ENCODE assay signal across 8 cellular contexts in the genomic region with DNA sequence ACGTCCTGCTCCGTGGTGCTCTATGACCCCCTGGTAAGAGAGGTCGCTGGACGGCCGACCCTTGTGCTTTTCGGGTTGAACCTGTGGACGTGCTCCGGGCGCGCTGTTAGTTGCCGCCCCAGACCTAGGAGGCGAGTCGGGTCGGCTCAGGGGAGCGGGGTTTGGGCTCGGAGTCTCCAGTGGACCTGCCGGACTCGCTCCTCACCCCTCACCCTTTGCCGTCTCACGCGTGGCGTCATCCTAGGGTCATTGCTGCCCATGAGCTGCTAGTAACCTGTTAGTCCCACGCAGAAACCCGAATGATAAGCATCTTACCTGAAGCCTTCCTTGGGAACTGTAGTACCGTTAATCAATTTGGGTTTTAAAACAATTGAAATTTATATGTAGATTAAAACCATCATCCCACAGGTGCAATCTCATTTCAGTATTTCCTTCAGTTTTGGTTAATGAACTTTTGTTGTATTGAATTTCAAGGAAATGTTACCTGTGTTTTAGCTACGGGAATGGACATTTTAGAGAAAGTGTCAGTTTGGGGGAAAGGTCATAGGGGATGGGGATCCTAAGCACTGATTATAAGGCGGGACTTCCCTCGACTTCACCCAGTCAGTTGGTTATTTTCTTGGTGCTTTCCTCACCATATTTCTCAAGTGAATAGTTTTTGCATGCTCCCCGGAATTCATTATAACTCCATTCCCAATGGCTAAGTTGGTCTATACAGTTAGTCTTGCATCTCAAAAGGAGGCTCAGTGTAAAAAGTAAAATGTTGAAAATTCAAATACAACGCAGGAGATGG. TPM values are rescaled to one million over a fixed set of nuclear protein-coding genes. Genes with fewer than 3 reads are reported as not detected.
DNase-seq lines count a peak whose midpoint lies in the region; ATAC-seq, FAIRE-seq and TF ChIP-seq lines count a peak whose summit lies in the region.

No MANE protein-coding gene starts in this region.

- peak overlapping the region; percentile 85 for H3K4me2 ChIP-seq in GM12878 (ENCODE audit: control insufficient read depth, insufficient read depth)

- WGBS in GM12878 (ENCODE audit: insufficient coverage, insufficient replicate concordance, low lambda C conversion rate, missing lambda C conversion rate): 2% methylated on average over 29 of the region's 30 CpGs
- 2 to 3% methylated on average over 12 to 30 of the region's 30 CpGs for WGBS in testis, 2 donors

- TSS peak; percentile 63 for BruUV-seq in GM12878 (replicated peaks; lab: Mats Ljungman, UMichigan)

- H3K36me3 ChIP-seq in GM12878 (ENCODE audit: control insufficient read depth in 2 of 2, insufficient read depth in 2 of 2, low read length in 1 of 2) (no peaks in the 10 kb centered on the region; a peak in 1 of 4 replicates), kidney epithelial cell (ENCODE audit: control insufficient read depth, insufficient read depth, low read length) (no peaks in the 10 kb centered on the region), testis (ENCODE audit: low read depth, missing control alignments) (no peaks in the 10 kb centered on the region)

- no peak for TF ChIP-seq RAD21 in GM12878 (IDR thresholded peaks at IDR 0.05; ENCODE audit: insufficient read depth, low read depth, low read length)

- peaks cover 7% of the 10 kb centered on the region; the same call in 1 of the 2 replicates for H3K4me1 ChIP-seq in GM12878 (ENCODE audit: control insufficient read depth, insufficient read depth, low read length)
- peaks cover 11% of the 10 kb centered on the region for H3K4me1 ChIP-seq in testis

- RAD21 ChIA-PET in GM12878 (lab: Charles Lee; ENCODE audit: unreplicated experiment): interaction anchor here (3.3 kb wide), 1 partner anchor 155 kb away, joined by 11 read pairs; no protein-coding TSS in a partner anchor

- FAIRE-seq in GM12878 (lab: Jason Lieb, UNC): no peak

- H3K4me3 ChIP-seq in GM12878: peak overlapping the region; percentile 85
- peak overlapping the region; percentile 93 for H3K4me3 ChIP-seq in kidney epithelial cell (ENCODE audit: low read depth, low read length)
- peak overlapping the region; percentile 91 to 97 for H3K4me3 ChIP-seq in testis

- TF ChIP-seq CTCF in GM12878 (IDR thresholded peaks at IDR 0.05 in 2 of 3, conservative IDR thresholded peaks at IDR 0.05 in 1 of 3; ENCODE audit: control insufficient read depth in 2 of 3, extremely low read depth in 1 of 3, insufficient read depth in 1 of 3, low read depth in 3 of 3, low read length in 3 of 3) (no peak), kidney epithelial cell (IDR thresholded peaks at IDR 0.05; ENCODE audit: insufficient read depth, low read length, poor library complexity, severe bottlenecking) (no peak), testis (IDR thresholded peaks at IDR 0.05) (no peak)

- TF ChIP-seq EP300 in GM12878 (IDR thresholded peaks at IDR 0.05; ENCODE audit: borderline replicate concordance in 1 of 2, control insufficient read depth in 1 of 2, low read depth in 2 of 2, low read length in 2 of 2): 0 out of 4 replicates have a peak, but pooled peaks of 1 of the 2 experiments have one; percentile 18

- H3K9me3 ChIP-seq in GM12878 (replicated peaks; ENCODE audit: control insufficient read depth, insufficient read depth, low read length) (peaks cover 3% of the 10 kb centered on the region; the same call in 2 of the 3 replicates), testis (no peaks in the 10 kb centered on the region)

- no peak for TF ChIP-seq POLR2A in GM12878 (IDR thresholded peaks at IDR 0.05; ENCODE audit: low read depth, low read length)
- no peak for TF ChIP-seq POLR2A in testis (IDR thresholded peaks at IDR 0.05)

- H3K27ac ChIP-seq in GM12878 (ENCODE audit: control insufficient read depth, insufficient read depth) (peak overlapping the region; percentile 98), testis (peak overlapping the region; percentile 91 to 99)

- H3K9ac ChIP-seq in GM12878 (ENCODE audit: control insufficient read depth, insufficient read depth, low read length): peak overlapping the region; percentile 99

- POLR2A ChIA-PET in GM12878 (lab: Charles Lee): interaction anchor here (2.4 kb wide), 1 partner anchor 10 kb away, joined by 7 read pairs; no protein-coding TSS in a partner anchor

- no peaks in the 10 kb centered on the region for H3K27me3 ChIP-seq in GM12878 (replicated peaks in 1 of 2; ENCODE audit: control insufficient read depth in 2 of 2, insufficient read depth in 2 of 2, low read length in 1 of 2)
- H3K27me3 ChIP-seq in kidney epithelial cell (ENCODE audit: control insufficient read depth, insufficient read depth, low read length): no peaks in the 10 kb centered on the region
- H3K27me3 ChIP-seq in testis: no peaks in the 10 kb centered on the region

- CTCF ChIA-PET in GM12878 (lab: Yijun Ruan, JAX): interaction anchor here (0.9 to 4.2 kb wide), 4 partner anchors 11 to 154 kb away, joined by 3 to 20 read pairs (median 9); no protein-coding TSS in a partner anchor

- DNase-seq in EH (ENCODE audit: low read depth): peak; percentile 11
- DNase-seq in GM12878 (ENCODE audit: low read depth, low spot score): no peak
- no peak for DNase-seq in kidney epithelial cell (ENCODE audit: low read depth)
- DNase-seq in testis: no peak
- DNase-seq in activated CD4-positive, CD25-positive, alpha-beta regulatory T cell treated with anti-CD3 and anti-CD28 coated beads, Interleukin-2, amount 50 U/mL, for 72 hours: no peak
- no peak for DNase-seq in NCI-H2196 treated with DMSO at 0.1 percent for 48 hours (lab: John Stamatoyannopoulos, UW; ENCODE audit: unreplicated experiment)

- SMC1A ChIA-PET in GM12878 (lab: Charles Lee; ENCODE audit: uncharacterized antibody, unreplicated experiment): interaction anchor here (0.8 to 1.6 kb wide), 6 partner anchors 9 to 244 kb away, joined by 3 to 5 read pairs (median 3); no protein-coding TSS in a partner anchor

- peak; percentile 15 for ATAC-seq in GM21381 (IDR thresholded peaks at IDR 0.05; ENCODE audit: unreplicated experiment)
- ATAC-seq in HG03575 (IDR thresholded peaks at IDR 0.05; ENCODE audit: extremely low read depth, insufficient number of reproducible peaks, low FRiP score, unreplicated experiment): peak; percentile 5
- ATAC-seq in GM12878: peak; percentile 34

- peaks cover 69% of the 10 kb centered on the region for H3K79me2 ChIP-seq in GM12878 (ENCODE audit: control insufficient read depth, insufficient read depth, low read length)

- H4K20me1 ChIP-seq in GM12878 (ENCODE audit: control insufficient read depth, insufficient read depth): no peaks in the 10 kb centered on the region

- intact Hi-C loops in GM12878 (cut with micrococcal nuclease; ENCODE audit: unreplicated experiment): no loop called here
- intact Hi-C loops in testis (cut with DNase I; ENCODE audit: low total_unique reads): no loop called here

- in situ Hi-C loops in GM12878 (cut with MboI): no loop called here

- peak overlapping the region; percentile 98 for H2AFZ ChIP-seq in GM12878 (ENCODE audit: control insufficient read depth, low read depth, low read length)

RNA-seq across cellular contexts. Expression of a gene that starts 0.5 kb away (rescaled TPM):
- total RNA-seq in GM12878 (2013; cell fraction: nucleolus; rRNA removed): 502 and 522 TPM in 2 replicates
- total RNA-seq in GM12878 (2014; rRNA removed) (117 and 145 TPM in 2 replicates), GM12878 (2014; rRNA removed; fragmentation: Illumina TruSeq; extraction: Trizol) (58.9 and 59.8 TPM in 2 replicates), GM12878 (2021) (88.8 and 92.8 TPM in 2 replicates), kidney epithelial cell (60.7 and 63.9 TPM in 2 replicates), testis (10 to 100 TPM; 94.8 to 95.2 TPM)
- polyA plus RNA-seq in GM12878 (2011; ENCODE audit: low read depth): 85.1 TPM
- polyA plus RNA-seq in GM12878 (2011; rRNA removed) (134 and 180 TPM in 2 replicates), GM12878 (2014; fragmentation: Illumina TruSeq; extraction: Trizol) (56.9 and 73.2 TPM in 2 replicates), GM12878 (2014; fragmentation: Nextera tagmentation; extraction: Ambion mirVana) (10 to 100 TPM; 90.6 to 90.7 TPM), GM12878 (2014; rRNA removed) (58.4 and 65.5 TPM in 2 replicates), GM12878 (2016; fragmentation: Nextera tagmentation; extraction: Ambion mirVana) (10 to 100 TPM; 76.9 to 86.4 TPM), testis (ENCODE audit: insufficient read depth, low read depth, low replicate concordance) (81.0 TPM)
- 57.9 and 70.0 TPM in 2 replicates for polyA plus RNA-seq in GM12878 (2011; cell fraction: cytosol; rRNA removed)
- polyA plus RNA-seq in GM12878 (2011; cell fraction: nucleus; rRNA removed): 110 and 124 TPM in 2 replicates
- polyA plus RNA-seq in GM12878 (2012): 98.3 and 108 TPM in 2 replicates
- polyA minus RNA-seq in GM12878 (2011; rRNA and poly(A)+ RNA removed): 139 and 161 TPM in 2 replicates
- 40.2 and 47.3 TPM in 2 replicates for polyA minus RNA-seq in GM12878 (2011; cell fraction: cytosol; rRNA and poly(A)+ RNA removed)
- polyA minus RNA-seq in GM12878 (2011; cell fraction: nucleus; rRNA and poly(A)+ RNA removed): 111 and 131 TPM in 2 replicates

RNA-seq across cellular contexts. Expression of a gene that starts 1.1 kb away (rescaled TPM):
- total RNA-seq in GM12878 (2013; cell fraction: nucleolus; rRNA removed): 49.7 and 61.2 TPM in 2 replicates
- total RNA-seq in GM12878 (2014; rRNA removed) (53.3 and 58.1 TPM in 2 replicates), GM12878 (2014; rRNA removed; fragmentation: Illumina TruSeq; extraction: Trizol) (54.8 and 54.9 TPM in 2 replicates), GM12878 (2021) (31.5 and 31.8 TPM in 2 replicates), kidney epithelial cell (94.1 and 98.0 TPM in 2 replicates), testis (10 to 100 TPM; 51.4 to 53.8 TPM)
- polyA plus RNA-seq in GM12878 (2011; ENCODE audit: low read depth): 22.7 TPM
- polyA plus RNA-seq in GM12878 (2011; rRNA removed) (65.1 and 65.9 TPM in 2 replicates), GM12878 (2014; fragmentation: Illumina TruSeq; extraction: Trizol) (51.5 and 60.6 TPM in 2 replicates), GM12878 (2014; fragmentation: Nextera tagmentation; extraction: Ambion mirVana) (10 to 100 TPM; 12.4 to 19.5 TPM), GM12878 (2014; rRNA removed) (27.7 and 34.1 TPM in 2 replicates), GM12878 (2016; fragmentation: Nextera tagmentation; extraction: Ambion mirVana) (10 to 100 TPM; 38.7 to 43.9 TPM), testis (ENCODE audit: insufficient read depth, low read depth, low replicate concordance) (38.1 TPM)
- 37.4 and 45.2 TPM in 2 replicates for polyA plus RNA-seq in GM12878 (2011; cell fraction: cytosol; rRNA removed)
- 27.5 and 31.7 TPM in 2 replicates for polyA plus RNA-seq in GM12878 (2011; cell fraction: nucleus; rRNA removed)
- 20.1 and 22.9 TPM in 2 replicates for polyA plus RNA-seq in GM12878 (2012)
- 66.1 and 89.0 TPM in 2 replicates for polyA minus RNA-seq in GM12878 (2011; rRNA and poly(A)+ RNA removed)
- polyA minus RNA-seq in GM12878 (2011; cell fraction: cytosol; rRNA and poly(A)+ RNA removed): 13.1 and 16.2 TPM in 2 replicates
- 10.6 and 15.5 TPM in 2 replicates for polyA minus RNA-seq in GM12878 (2011; cell fraction: nucleus; rRNA and poly(A)+ RNA removed)

RNA-seq across cellular contexts. Expression of a gene that starts 57.1 kb away (rescaled TPM):
- 0.19 TPM in 1 of 2 replicates, not detected in the other for total RNA-seq in GM12878 (2013; cell fraction: nucleolus; rRNA removed)
- total RNA-seq in GM12878 (2014; rRNA removed): 0.34 and 0.49 TPM in 2 replicates
- 0.31 and 0.41 TPM in 2 replicates for total RNA-seq in GM12878 (2014; rRNA removed; fragmentation: Illumina TruSeq; extraction: Trizol)
- 0.35 and 0.38 TPM in 2 replicates for total RNA-seq in GM12878 (2021)
- 0.04 TPM for polyA plus RNA-seq in GM12878 (2011; ENCODE audit: low read depth)
- polyA plus RNA-seq in GM12878 (2011; rRNA removed): 0.56 and 1.1 TPM in 2 replicates
- 0.28 and 0.30 TPM in 2 replicates for polyA plus RNA-seq in GM12878 (2011; cell fraction: cytosol; rRNA removed)
- 0.25 and 0.29 TPM in 2 replicates for polyA plus RNA-seq in GM12878 (2011; cell fraction: nucleus; rRNA removed)
- 0.04 and 0.13 TPM in 2 replicates for polyA plus RNA-seq in GM12878 (2012)
- 0.21 and 0.24 TPM in 2 replicates for polyA plus RNA-seq in GM12878 (2014; fragmentation: Illumina TruSeq; extraction: Trizol)
- polyA plus RNA-seq in GM12878 (2014; fragmentation: Nextera tagmentation; extraction: Ambion mirVana): under 1 TPM; 0.16 to 0.26 TPM
- 0.46 and 0.58 TPM in 2 replicates for polyA plus RNA-seq in GM12878 (2014; rRNA removed)
- polyA plus RNA-seq in GM12878 (2016; fragmentation: Nextera tagmentation; extraction: Ambion mirVana): under 1 TPM; 0.25 to 0.47 TPM
- polyA minus RNA-seq in GM12878 (2011; rRNA and poly(A)+ RNA removed): 0.15 and 0.52 TPM in 2 replicates
- 0.40 and 0.73 TPM in 2 replicates for polyA minus RNA-seq in GM12878 (2011; cell fraction: cytosol; rRNA and poly(A)+ RNA removed)
- 0.24 and 0.38 TPM in 2 replicates for polyA minus RNA-seq in GM12878 (2011; cell fraction: nucleus; rRNA and poly(A)+ RNA removed)
- total RNA-seq in kidney epithelial cell: 15.3 and 20.7 TPM in 2 replicates
- total RNA-seq in testis: 1 to 10 TPM; 1.5 to 1.9 TPM
- polyA plus RNA-seq in testis (ENCODE audit: insufficient read depth, low read depth, low replicate concordance): 2.9 TPM
